ENCODE assay signal across 1 cellular context in genomic region chr2:70301344-70302194, GRCh38.
TF ChIP-seq lines count a peak whose summit lies in the region.

Gene FAM136A, minus strand, starts transcription at chr2:70302067. Its CDS starts 56 bp downstream, at chr2:70302011.

TF ChIP-seq in HepG2, 621 proteins besides CTCF, POLR2A, EP300 and RAD21 (continued from another document and continues in another):
- no peak for TF ChIP-seq ZBTB40 (IDR thresholded peaks at IDR 0.05)
- TF ChIP-seq ZBTB40 (CRISPR knock-in tag; IDR thresholded peaks at IDR 0.05) = peak; percentile 93
- TF ChIP-seq MXD4 (CRISPR knock-in tag; IDR thresholded peaks at IDR 0.05) = peak; percentile 75; the same call in 1 of the 2 replicates
- TF ChIP-seq SMAD9 (CRISPR knock-in tag; IDR thresholded peaks at IDR 0.05) = 0 out of 2 replicates have a peak, but pooled peaks have one; percentile 46
- no peak; the same call in 1 of the 2 replicates for TF ChIP-seq ZBTB25 (CRISPR knock-in tag; IDR thresholded peaks at IDR 0.05)
- peak; percentile 87; the same call in 1 of the 2 replicates for TF ChIP-seq ZNF549 (CRISPR knock-in tag; IDR thresholded peaks at IDR 0.05)
- 0 out of 2 replicates have a peak, but pooled peaks have one; percentile 28 for TF ChIP-seq HHEX (CRISPR knock-in tag; IDR thresholded peaks at IDR 0.05)
- TF ChIP-seq HMGA1 (CRISPR knock-in tag; conservative IDR thresholded peaks at IDR 0.05) = no peak
- TF ChIP-seq ZNF512B (CRISPR knock-in tag; IDR thresholded peaks at IDR 0.05; ENCODE audit: borderline replicate concordance) = peak; percentile 93; the same call in 1 of the 2 replicates
- no peak for TF ChIP-seq MBD4 (IDR thresholded peaks at IDR 0.05; ENCODE audit: borderline replicate concordance, low read length)
- TF ChIP-seq ZIK1 (CRISPR knock-in tag; IDR thresholded peaks at IDR 0.05; ENCODE audit: borderline replicate concordance, low read depth) = no peak; the same call in 1 of the 2 replicates
- peak; percentile 70 for TF ChIP-seq ZNF768 (CRISPR knock-in tag; IDR thresholded peaks at IDR 0.05)
- TF ChIP-seq ZNF263 (CRISPR knock-in tag; IDR thresholded peaks at IDR 0.05) = no peak
- no peak for TF ChIP-seq ARNT (IDR thresholded peaks at IDR 0.05)
- TF ChIP-seq CERS6 (CRISPR knock-in tag; IDR thresholded peaks at IDR 0.05) = no peak
- peak; percentile 42; the same call in 1 of the 2 replicates for TF ChIP-seq TFE3 (CRISPR knock-in tag; IDR thresholded peaks at IDR 0.05)
- no peak for TF ChIP-seq HMG20A (CRISPR knock-in tag; IDR thresholded peaks at IDR 0.05; ENCODE audit: borderline replicate concordance)
- no peak for TF ChIP-seq HOXA9 (CRISPR knock-in tag; IDR thresholded peaks at IDR 0.05; ENCODE audit: borderline replicate concordance)
- peak; percentile 93 for TF ChIP-seq PHF8 (CRISPR knock-in tag; IDR thresholded peaks at IDR 0.05)
- TF ChIP-seq CEBPZ (IDR thresholded peaks at IDR 0.05; ENCODE audit: low read length) = no peak
- TF ChIP-seq GATAD1 (CRISPR knock-in tag; IDR thresholded peaks at IDR 0.05) = peak; percentile 68
- peak; percentile 96 for TF ChIP-seq ZNF563 (CRISPR knock-in tag; IDR thresholded peaks at IDR 0.05)
- TF ChIP-seq CEBPG (CRISPR knock-in tag; IDR thresholded peaks at IDR 0.05) = 0 out of 2 replicates have a peak, but pooled peaks have one; percentile 5
- TF ChIP-seq RBM22 (optimal IDR thresholded peaks at IDR 0.05; ENCODE audit: low read length) = peak; percentile 87
- TF ChIP-seq SKI (IDR thresholded peaks at IDR 0.05; ENCODE audit: partially characterized antibody) = no peak
- TF ChIP-seq ZNF615 (CRISPR knock-in tag; IDR thresholded peaks at IDR 0.05; ENCODE audit: borderline replicate concordance) = no peak
- TF ChIP-seq SIX4 (CRISPR knock-in tag; IDR thresholded peaks at IDR 0.05) = no peak
- TF ChIP-seq KAT2B (IDR thresholded peaks at IDR 0.05; ENCODE audit: borderline replicate concordance, low read depth, low read length) = no peak
- TF ChIP-seq ATRX (CRISPR knock-in tag; IDR thresholded peaks at IDR 0.05; ENCODE audit: borderline replicate concordance) = no peak
- TF ChIP-seq MAFK (conservative IDR thresholded peaks at IDR 0.05 in 1 of 2, IDR thresholded peaks at IDR 0.05 in 1 of 2; ENCODE audit: low read length in 2 of 2) = no peak
- peak; percentile 73 for TF ChIP-seq SALL2 (CRISPR knock-in tag; IDR thresholded peaks at IDR 0.05)
- peak; percentile 84 for TF ChIP-seq TEAD3 (CRISPR knock-in tag; optimal IDR thresholded peaks at IDR 0.05; ENCODE audit: borderline replicate concordance)
- no peak; the same call in 1 of the 2 replicates for TF ChIP-seq TMF1 (CRISPR knock-in tag; IDR thresholded peaks at IDR 0.05; ENCODE audit: low read depth)
- TF ChIP-seq ZNF841 (CRISPR knock-in tag; IDR thresholded peaks at IDR 0.05; ENCODE audit: borderline replicate concordance) = no peak
- peak; percentile 74; the same call in 1 of the 2 replicates for TF ChIP-seq ZNF280B (CRISPR knock-in tag; IDR thresholded peaks at IDR 0.05; ENCODE audit: borderline replicate concordance)
- peak; percentile 75; the same call in 1 of the 2 replicates for TF ChIP-seq SIN3A (IDR thresholded peaks at IDR 0.05; ENCODE audit: borderline replicate concordance, low read depth, low read length)
- TF ChIP-seq HNF4A (CRISPR knock-in tag; IDR thresholded peaks at IDR 0.05) = no peak; the same call in none of the 2 replicates
- peak; percentile 87 for TF ChIP-seq MXI1 (IDR thresholded peaks at IDR 0.05; ENCODE audit: borderline replicate concordance, low read depth, low read length)
- peak; percentile 99; the same call in 1 of the 2 replicates for TF ChIP-seq ZNF703 (CRISPR knock-in tag; IDR thresholded peaks at IDR 0.05; ENCODE audit: borderline replicate concordance)
